35 cellular contexts compared by ENCODE assay signal in the genomic region with DNA sequence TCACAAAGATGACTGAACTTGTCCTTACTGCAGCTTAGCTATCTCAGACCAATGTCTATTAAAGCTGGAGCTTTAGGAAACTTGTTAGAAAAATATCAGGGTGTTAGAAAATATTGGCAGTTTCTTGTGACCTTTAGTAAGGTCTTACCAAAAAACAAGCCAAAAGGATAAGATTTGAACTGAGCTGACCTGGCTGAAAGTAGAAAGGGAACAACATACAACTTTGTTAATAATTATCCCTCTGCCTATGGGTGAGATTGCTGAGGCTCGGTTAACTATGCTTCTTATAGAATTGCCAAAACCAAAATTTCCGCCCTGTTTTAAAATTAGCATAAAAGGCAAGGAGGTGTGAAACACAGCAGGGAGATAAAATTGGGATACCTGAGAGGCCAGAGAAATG.
"Had no signal": no experiment of that assay in that cellular context is flagged by ENCODE, and none has a peak within 500 bp of the region (broad histone marks: within the 10 kb centered on the region; RNA-seq: fewer than 3 reads in every experiment).

No MANE protein-coding gene starts in this region.

- H3K36me3 ChIP-seq: MG63 had no signal

- H3K4me3 ChIP-seq: MG63 had no signal

- H3K9me3 ChIP-seq: MG63 had no signal

- DNase-seq: Karpas-422, Kasumi-1, MG63, MM.1S, MV-4-11, NCI-H1048, NCI-H1092, NCI-H1092 treated with DMSO at 0.1 percent for 48 hours, NCI-H1105, NCI-H1105 treated with DMSO at 0.1 percent for 48 hours, NCI-H1417, NCI-H1417 treated with DMSO at 0.1 percent for 48 hours, NCI-H1436, NCI-H1436 treated with DMSO at 0.1 percent for 48 hours, NCI-H146, NCI-H1694, NCI-H1694 treated with DMSO at 0.1 percent for 48 hours, NCI-H187, NCI-H187 treated with DMSO at 0.1 percent for 48 hours, NCI-H1930, NCI-H2029, NCI-H2029 treated with DMSO at 0.1 percent for 48 hours, NCI-H2081, NCI-H2081 treated with DMSO at 0.1 percent for 48 hours, NCI-H2107, NCI-H2171, NCI-H2171 treated with DMSO at 0.1 percent for 48 hours, NCI-H2227 treated with DMSO at 0.1 percent for 48 hours, NCI-H226, NCI-H345, NCI-H446, NCI-H446 treated with DMSO at 0.1 percent for 48 hours, NCI-H510A, NCI-H510A treated with DMSO at 0.1 percent for 48 hours, NCI-H524 had no signal

- H3K27me3 ChIP-seq: MG63 had no signal
